In genomic region chr6:157092736-157093135, GRCh38 we compare ENCODE assay signal across 11 cellular contexts.
DNase-seq lines count a peak whose midpoint lies in the region; ATAC-seq and TF ChIP-seq lines count a peak whose summit lies in the region.
"Had no signal": no experiment of that assay in that cellular context is flagged by ENCODE, and none has a peak within 500 bp of the region (broad histone marks: within the 10 kb centered on the region; RNA-seq: fewer than 3 reads in every experiment).

No MANE protein-coding gene starts in this region.

- H3K4me3 Mint-ChIP-seq in endothelial cell (ENCODE audit: unreplicated experiment) = no peak overlapping the region
- H3K4me3 Mint-ChIP-seq: memory B cell had no signal

- H3K9me3 Mint-ChIP-seq in endothelial cell (ENCODE audit: unreplicated experiment) = no peaks in the 10 kb centered on the region
- H3K9me3 Mint-ChIP-seq: memory B cell had no signal

- peaks cover 10% of the 10 kb centered on the region for H3K27me3 Mint-ChIP-seq in endothelial cell (ENCODE audit: unreplicated experiment)
- H3K27me3 Mint-ChIP-seq: IgD-negative memory B cell, memory B cell had no signal

- TF ChIP-seq CTCF in endothelial cell (IDR thresholded peaks at IDR 0.05; ENCODE audit: unreplicated experiment) = no peak

- peak; percentile 18 for ATAC-seq in sciatic nerve
- no peak for ATAC-seq in GM21390 (IDR thresholded peaks at IDR 0.05; ENCODE audit: unreplicated experiment)
- no peak for ATAC-seq in GM18870 (IDR thresholded peaks at IDR 0.05; ENCODE audit: unreplicated experiment)

- DNase-seq in NCI-H146 (lab: John Stamatoyannopoulos, UW) (peak; percentile 23), NCI-H146 treated with DMSO at 0.1 percent for 48 hours (lab: John Stamatoyannopoulos, UW; ENCODE audit: unreplicated experiment) (no peak), NCI-H2227 treated with DMSO at 0.1 percent for 48 hours (lab: John Stamatoyannopoulos, UW) (peak; percentile 45), endothelial cell (ENCODE audit: low spot score) (no peak), sciatic nerve (ENCODE audit: low spot score) (no peak), UCSD-AML1 (lab: John Stamatoyannopoulos, UW; ENCODE audit: unreplicated experiment) (no peak)
- DNase-seq: trophoblast cell had no signal

- peaks cover 9% of the 10 kb centered on the region for H3K36me3 Mint-ChIP-seq in endothelial cell (ENCODE audit: low read depth, unreplicated experiment)

- intact Hi-C loops in sciatic nerve (cut with DNase I) = no loop called here

- peak overlapping the region; percentile 80 for H3K27ac Mint-ChIP-seq in endothelial cell (ENCODE audit: unreplicated experiment)
- H3K27ac Mint-ChIP-seq: memory B cell had no signal

- H3K4me1 Mint-ChIP-seq in endothelial cell (ENCODE audit: unreplicated experiment) = peaks cover 64% of the 10 kb centered on the region

Comparison
In these comparisons a context has a peak if more than half of its experiments do, and no peak if none do; other contexts are left out.
1. DNase-seq: peak in NCI-H146 (single experiment) and NCI-H2227 treated with DMSO at 0.1 percent for 48 hours (single experiment); none in NCI-H146 treated with DMSO at 0.1 percent for 48 hours (single experiment), endothelial cell (single experiment), sciatic nerve (single experiment) and UCSD-AML1 (single experiment).